8 cellular contexts compared by ENCODE assay signal in genomic region chr1:157138220-157139124, GRCh38. TPM values are rescaled to one million over a fixed set of nuclear protein-coding genes. Genes with fewer than 3 reads are reported as not detected.
A peak's percentile ranks its signal among the peaks of the same experiment; 100 is the strongest.
DNase-seq lines count a peak whose midpoint lies in the region; ATAC-seq and TF ChIP-seq lines count a peak whose summit lies in the region.

ETV3 (minus strand) TSS chr1:157138395; CDS start chr1:157136352, 2,043 bp downstream.

- H3K4me3 Mint-ChIP-seq in activated B cell treated with CpG ODN at 0.5 μM for 24 hours, result peak within 1 kb of the TSS; percentile 94

- DNase-seq in NCI-H2227 (lab: John Stamatoyannopoulos, UW; ENCODE audit: unreplicated experiment) (peak; percentile 92), activated B cell treated with CpG ODN at 0.5 μM for 24 hours (peak; percentile 72), cardiac fibroblast (ENCODE audit: low read depth in 2 of 2) (peak; percentile 94 to 96), iris pigment epithelial cell (ENCODE audit: low read depth) (peak; percentile 96)
- peak; percentile 75 to 84 for DNase-seq in stimulated activated CD4-positive, alpha-beta T cell treated with anti-CD3 and anti-CD28 coated beads, Interleukin-12 subunit alpha, Interleukin-12 subunit beta, amount 100 ng/mL, for 24 hours (ENCODE audit: low read depth in 2 of 2)

- peaks cover 39% of the 10 kb centered on the region for H3K36me3 Mint-ChIP-seq in activated B cell treated with CpG ODN at 0.5 μM for 24 hours (ENCODE audit: low read depth)

- ATAC-seq in GM18868 (IDR thresholded peaks at IDR 0.05; ENCODE audit: unreplicated experiment) (peak; percentile 72), HG03103 (IDR thresholded peaks at IDR 0.05; ENCODE audit: low read depth, unreplicated experiment) (peak; percentile 84), activated B cell treated with CpG ODN at 0.5 μM for 24 hours (ENCODE audit: low read depth) (peak; percentile 86)

- TF ChIP-seq CTCF in activated B cell treated with CpG ODN at 0.5 μM for 24 hours (IDR thresholded peaks at IDR 0.05) (no peak), cardiac fibroblast (IDR thresholded peaks at IDR 0.05; ENCODE audit: low read depth, low read length) (no peak)

- peaks cover 40% of the 10 kb centered on the region for H3K79me2 ChIP-seq in ACC112 (ENCODE audit: control insufficient read depth, insufficient read depth, low read length, unreplicated experiment)

- H3K4me3 ChIP-seq in ACC112 (ENCODE audit: low read depth, low read length) (peak within 1 kb of the TSS; percentile 98), cardiac fibroblast (replicated peaks in 1 of 2; ENCODE audit: low read depth in 2 of 2, low read length in 2 of 2) (peak within 1 kb of the TSS; percentile 97 to 98)

- peak within 1 kb of the TSS; percentile 82 for H3K27ac ChIP-seq in ACC112 (ENCODE audit: low read depth, low read length)

- no peaks in the 10 kb centered on the region for H3K27me3 Mint-ChIP-seq in activated B cell treated with CpG ODN at 0.5 μM for 24 hours

- H3K4me1 Mint-ChIP-seq in activated B cell treated with CpG ODN at 0.5 μM for 24 hours, result peaks cover 43% of the 10 kb centered on the region

- peak within 1 kb of the TSS; percentile 72 for H2AFZ ChIP-seq in ACC112 (ENCODE audit: low read length, unreplicated experiment)

- intact Hi-C loops in activated B cell treated with CpG ODN at 0.5 μM for 24 hours (cut with micrococcal nuclease), result loop anchor here (2.0 kb wide), 1 partner anchor 32 kb away; no protein-coding TSS in a partner anchor

- peaks cover 26% of the 10 kb centered on the region for H3K4me1 ChIP-seq in ACC112 (ENCODE audit: control insufficient read depth, insufficient read depth, low read length, unreplicated experiment)

- POLR2A ChIA-PET in activated B cell treated with CpG ODN at 0.5 μM for 24 hours (lab: Charles Lee), result interaction anchor here (0.5 to 1.9 kb wide), 7 partner anchors 9 to 57 kb away, joined by 3 to 8 read pairs (median 7); no protein-coding TSS in a partner anchor

- H3K9me3 Mint-ChIP-seq in activated B cell treated with CpG ODN at 0.5 μM for 24 hours, result no peaks in the 10 kb centered on the region

- CTCF ChIA-PET in activated B cell treated with CpG ODN at 0.5 μM for 24 hours (lab: Charles Lee), result interaction anchor here (2.2 to 2.5 kb wide), 2 partner anchors 18 to 48 kb away, joined by 10 to 12 read pairs; no protein-coding TSS in a partner anchor

- H3K27me3 ChIP-seq in ACC112 (ENCODE audit: insufficient read depth, low read length), result no peaks in the 10 kb centered on the region

- H3K36me3 ChIP-seq in ACC112 (ENCODE audit: insufficient read depth, low read length), result peaks cover 21% of the 10 kb centered on the region; the same call in 1 of the 2 replicates

- H3K27ac Mint-ChIP-seq in activated B cell treated with CpG ODN at 0.5 μM for 24 hours, result peak within 1 kb of the TSS; percentile 93

RNA-seq across cellular contexts. Expression of gene ETV3, which starts in this region (rescaled TPM):
- 26.6 and 31.3 TPM in 2 replicates for total RNA-seq in activated B cell treated with CpG ODN at 0.5 μM for 24 hours

Comparison
In these comparisons a context has a peak if more than half of its experiments do, and no peak if none do; other contexts are left out.
1. Peak in every context shown above with its lines: DNase-seq, ATAC-seq, H3K4me3 ChIP-seq and H3K27ac ChIP-seq.